Comparison of ENCODE assay signal across 8 cellular contexts in the genomic region with DNA sequence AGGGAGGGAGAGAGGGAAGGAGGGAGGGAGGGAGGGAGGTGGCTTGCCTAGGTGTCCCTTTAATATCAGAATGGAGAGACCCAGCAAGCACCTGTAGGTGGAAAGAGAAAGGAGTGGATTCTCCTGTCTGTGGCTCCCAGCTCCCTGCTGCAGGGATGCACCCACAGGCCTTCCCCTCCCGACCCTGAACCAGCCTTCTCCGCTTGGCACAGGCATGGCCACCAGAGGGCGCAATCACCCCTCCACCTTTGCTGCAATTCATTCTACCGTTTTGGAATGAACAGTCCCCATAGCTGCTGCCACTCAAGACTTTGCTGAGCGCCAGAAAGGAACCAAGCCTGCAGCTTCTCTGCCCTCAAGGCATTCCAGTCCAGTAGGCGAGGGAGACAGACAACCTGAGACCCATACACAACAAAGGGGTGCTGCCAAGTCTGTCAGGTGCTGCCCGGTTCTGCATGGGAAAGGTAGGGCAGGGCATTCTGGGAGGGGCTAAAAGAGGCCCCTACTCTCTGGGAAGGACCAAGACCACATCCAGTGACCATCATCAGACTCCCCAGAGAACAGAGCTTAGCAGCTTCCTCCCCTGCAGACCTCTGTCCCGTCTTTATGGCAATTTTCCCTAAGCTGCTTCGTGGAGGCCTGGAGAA. TPM values are rescaled to one million over a fixed set of nuclear protein-coding genes. Genes with fewer than 3 reads are reported as not detected.
DNase-seq lines count a peak whose midpoint lies in the region; ATAC-seq and TF ChIP-seq lines count a peak whose summit lies in the region.

No MANE protein-coding gene starts in this region.

- TF ChIP-seq POLR2A in Raji (IDR thresholded peaks at IDR 0.05; ENCODE audit: insufficient read depth, low read depth, low read length): 0 out of 2 replicates have a peak, but pooled peaks have one; percentile 26

- DNase-seq in GM13976 (ENCODE audit: low spot score) (peak; percentile 87), Karpas-422 (peak; percentile 95), fibroblast of pulmonary artery (ENCODE audit: low read depth) (peak; percentile 83), stromal cell of bone marrow (ENCODE audit: low read depth) (peak; percentile 38)

- peak overlapping the region; percentile 51 for H3K4me3 Mint-ChIP-seq in activated T-helper 17 cell treated with anti-CD3 and anti-CD28 coated beads, Interleukin-2, amount 50 U/mL, for 72 hours

- peak overlapping the region; percentile 41 for H3K4me2 ChIP-seq in Karpas-422 (ENCODE audit: low read depth, low read length, poor library complexity, severe bottlenecking)

- H3K27me3 Mint-ChIP-seq in activated T-helper 17 cell treated with anti-CD3 and anti-CD28 coated beads, Interleukin-2, amount 50 U/mL, for 72 hours: no peaks in the 10 kb centered on the region

- H3K36me3 ChIP-seq in Karpas-422 (ENCODE audit: insufficient read depth, low read length): peaks cover 50% of the 10 kb centered on the region
- peaks cover 52% of the 10 kb centered on the region for H3K36me3 ChIP-seq in neutrophil

- peaks cover 71% of the 10 kb centered on the region for H4K20me1 ChIP-seq in Karpas-422 (ENCODE audit: insufficient read depth, low read depth, low read length)

- no peaks in the 10 kb centered on the region for H3K9me2 ChIP-seq in Karpas-422 (replicated peaks; ENCODE audit: insufficient read depth, low read length)

- H3K4me3 ChIP-seq in Karpas-422 (ENCODE audit: low read length): no peak overlapping the region; the same call in 1 of the 2 replicates
- H3K4me3 ChIP-seq in fibroblast of pulmonary artery (replicated peaks; ENCODE audit: low read depth, low read length): no peak overlapping the region
- no peak overlapping the region for H3K4me3 ChIP-seq in neutrophil (ENCODE audit: low read depth in 1 of 2, low read length in 1 of 2)

- H3K36me3 Mint-ChIP-seq in activated T-helper 17 cell treated with anti-CD3 and anti-CD28 coated beads, Interleukin-2, amount 50 U/mL, for 72 hours (ENCODE audit: low read depth): peaks cover 10% of the 10 kb centered on the region

- TF ChIP-seq CTCF in GM13976 (IDR thresholded peaks at IDR 0.05; ENCODE audit: borderline replicate concordance, control extremely low read depth, extremely low read depth, insufficient read depth, missing control alignments) (peak; percentile 96), fibroblast of pulmonary artery (IDR thresholded peaks at IDR 0.05; ENCODE audit: low read length, missing control alignments) (peak; percentile 98), neutrophil (IDR thresholded peaks at IDR 0.05) (peak; percentile 87)

- H2AFZ ChIP-seq in Karpas-422 (ENCODE audit: low read length): no peak overlapping the region

- in situ Hi-C loops in GM13976 (cut with MboI; ENCODE audit: low sequenced_read_pairs, unreplicated experiment): no loop called here

- ATAC-seq in activated T-helper 17 cell treated with anti-CD3 and anti-CD28 coated beads, Interleukin-2, amount 50 U/mL, for 72 hours (replicated peaks): peak; percentile 71
- no peak for ATAC-seq in GM18909 (IDR thresholded peaks at IDR 0.05; ENCODE audit: poor library complexity, unreplicated experiment)

- H3K4me1 Mint-ChIP-seq in activated T-helper 17 cell treated with anti-CD3 and anti-CD28 coated beads, Interleukin-2, amount 50 U/mL, for 72 hours: peaks cover 43% of the 10 kb centered on the region

- H3K4me1 ChIP-seq in Karpas-422 (ENCODE audit: low read length): peaks cover 58% of the 10 kb centered on the region
- peaks cover 33 to 52% of the 10 kb centered on the region in 2 experiments for H3K4me1 ChIP-seq in neutrophil (ENCODE audit: control insufficient read depth in 1 of 2, insufficient read depth in 1 of 2, low read depth in 1 of 2, low read length in 1 of 2)

- H3K27me3 ChIP-seq in Karpas-422 (ENCODE audit: low read length) (no peaks in the 10 kb centered on the region), neutrophil (no peaks in the 10 kb centered on the region)

- H3K27ac Mint-ChIP-seq in activated T-helper 17 cell treated with anti-CD3 and anti-CD28 coated beads, Interleukin-2, amount 50 U/mL, for 72 hours: peak overlapping the region; percentile 38

- no peaks in the 10 kb centered on the region for H3K9me3 Mint-ChIP-seq in activated T-helper 17 cell treated with anti-CD3 and anti-CD28 coated beads, Interleukin-2, amount 50 U/mL, for 72 hours

- peak overlapping the region; percentile 23 for H3K9ac ChIP-seq in Karpas-422 (ENCODE audit: low read length)

- H3K27ac ChIP-seq in Karpas-422 (ENCODE audit: low read length) (peak overlapping the region; percentile 75), neutrophil (peak overlapping the region; percentile 23)

- H3K9me3 ChIP-seq in Karpas-422 (ENCODE audit: low read length): no peaks in the 10 kb centered on the region
- H3K9me3 ChIP-seq in neutrophil: no peaks in the 10 kb centered on the region

- peaks cover 61% of the 10 kb centered on the region for H3K79me2 ChIP-seq in Karpas-422 (ENCODE audit: low read length)

RNA-seq across cellular contexts. Expression of gene TLR9, which starts 4.9 kb away (rescaled TPM):
- total RNA-seq in Karpas-422 (2014; rRNA removed; shearing (Covaris generic); ENCODE audit: low replicate concordance): 7.4 and 26.5 TPM in 2 replicates
- under 1 TPM; 0.30 to 0.93 TPM for total RNA-seq in activated T-helper 17 cell treated with anti-CD3 and anti-CD28 coated beads, Interleukin-2, amount 50 U/mL, for 72 hours

RNA-seq across cellular contexts. Expression of gene TWF2, which starts 18.5 kb away (rescaled TPM):
- 42.0 and 76.3 TPM in 2 replicates for total RNA-seq in Karpas-422 (2014; rRNA removed; shearing (Covaris generic); ENCODE audit: low replicate concordance)
- total RNA-seq in activated T-helper 17 cell treated with anti-CD3 and anti-CD28 coated beads, Interleukin-2, amount 50 U/mL, for 72 hours: 100 to 1,000 TPM in 1 of 2 donors, 10 to 100 TPM in 1; 89.9 to 159 TPM

RNA-seq across cellular contexts. Expression of gene ALAS1, which starts 22.5 kb away (rescaled TPM):
- 24.8 and 41.6 TPM in 2 replicates for total RNA-seq in Karpas-422 (2014; rRNA removed; shearing (Covaris generic); ENCODE audit: low replicate concordance)
- total RNA-seq in activated T-helper 17 cell treated with anti-CD3 and anti-CD28 coated beads, Interleukin-2, amount 50 U/mL, for 72 hours: 10 to 100 TPM; 66.1 to 72.7 TPM

RNA-seq across cellular contexts. Expression of gene PPM1M, which starts 25.1 kb away (rescaled TPM):
- 25.5 and 35.4 TPM in 2 replicates for total RNA-seq in Karpas-422 (2014; rRNA removed; shearing (Covaris generic); ENCODE audit: low replicate concordance)
- 100 to 1,000 TPM in 1 of 2 donors, 10 to 100 TPM in 1; 84.6 to 112 TPM for total RNA-seq in activated T-helper 17 cell treated with anti-CD3 and anti-CD28 coated beads, Interleukin-2, amount 50 U/mL, for 72 hours

RNA-seq across cellular contexts. Expression of gene WDR82, which starts 57.9 kb away (rescaled TPM):
- 30.4 and 42.0 TPM in 2 replicates for total RNA-seq in Karpas-422 (2014; rRNA removed; shearing (Covaris generic); ENCODE audit: low replicate concordance)
- 100 to 1,000 TPM in 1 of 2 donors, 10 to 100 TPM in 1; 81.1 to 106 TPM for total RNA-seq in activated T-helper 17 cell treated with anti-CD3 and anti-CD28 coated beads, Interleukin-2, amount 50 U/mL, for 72 hours

Comparison
In these comparisons a context has a peak if more than half of its experiments do, and no peak if none do; other contexts are left out.
1. DNase-seq: peak in every context shown above with its lines; median percentile 95 in Karpas-422; 87 in GM13976; 83 in fibroblast of pulmonary artery; 38 in stromal cell of bone marrow.